ENCODE assay signal across 11 cellular contexts in genomic region chr7:128004623-128005022, GRCh38. TPM values are rescaled to one million over a fixed set of nuclear protein-coding genes. Genes with fewer than 3 reads are reported as not detected.
"Had no signal": no experiment of that assay in that cellular context is flagged by ENCODE, and none has a peak within 500 bp of the region (broad histone marks: within the 10 kb centered on the region; RNA-seq: fewer than 3 reads in every experiment).

No MANE protein-coding gene starts in this region.

- H3K36me3 ChIP-seq: adrenal gland had no signal

- DNase-seq: activated CD4-positive, alpha-beta memory T cell treated with anti-CD3 and anti-CD28 coated beads, Interleukin-2, amount 10 ng/mL, durations not matched to agents 7 days and 5 days; activated naive CD4-positive, alpha-beta T cell treated with anti-CD3 and anti-CD28 coated beads, Interleukin-2, amount 50 U/mL, for 16 hours; activated T-cell treated with anti-CD3 and anti-CD28 coated beads, Interleukin-2, amount 50 U/mL, for 24 hours; adrenal gland; kidney glomerular epithelial cell; mesendoderm; stimulated activated CD4-positive, alpha-beta T cell treated with anti-CD3 and anti-CD28 coated beads, Interleukin-1b, Interleukin-23, amount 100 ng/mL, for 48 hours; stimulated activated naive CD8-positive, alpha-beta T cell treated with anti-CD3 and anti-CD28 coated beads, Interleukin-15, amount 100 ng/mL, for 72 hours; T-helper 1 cell had no signal

- H3K27me3 ChIP-seq: adrenal gland had no signal

- ATAC-seq: esophagus mucosa; stimulated activated naive CD8-positive, alpha-beta T cell treated with anti-CD3 and anti-CD28 coated beads, Interleukin-15, amount 100 ng/mL, for 72 hours had no signal

- H3K4me3 ChIP-seq: adrenal gland had no signal

- H3K27me3 Mint-ChIP-seq: activated CD4-positive, alpha-beta memory T cell treated with anti-CD3 and anti-CD28 coated beads, Interleukin-2, amount 10 ng/mL, durations not matched to agents 7 days and 5 days; activated T-cell treated with anti-CD3 and anti-CD28 coated beads, Interleukin-2, amount 50 U/mL, for 24 hours; stimulated activated naive CD8-positive, alpha-beta T cell treated with anti-CD3 and anti-CD28 coated beads, Interleukin-15, amount 100 ng/mL, for 72 hours had no signal

- H3K4me3 Mint-ChIP-seq: activated CD4-positive, alpha-beta memory T cell treated with anti-CD3 and anti-CD28 coated beads, Interleukin-2, amount 10 ng/mL, durations not matched to agents 7 days and 5 days; activated T-cell treated with anti-CD3 and anti-CD28 coated beads, Interleukin-2, amount 50 U/mL, for 24 hours; stimulated activated naive CD8-positive, alpha-beta T cell treated with anti-CD3 and anti-CD28 coated beads, Interleukin-15, amount 100 ng/mL, for 72 hours had no signal

- H3K27ac Mint-ChIP-seq: activated CD4-positive, alpha-beta memory T cell treated with anti-CD3 and anti-CD28 coated beads, Interleukin-2, amount 10 ng/mL, durations not matched to agents 7 days and 5 days; activated T-cell treated with anti-CD3 and anti-CD28 coated beads, Interleukin-2, amount 50 U/mL, for 24 hours had no signal

- H3K9me3 Mint-ChIP-seq: activated CD4-positive, alpha-beta memory T cell treated with anti-CD3 and anti-CD28 coated beads, Interleukin-2, amount 10 ng/mL, durations not matched to agents 7 days and 5 days; activated T-cell treated with anti-CD3 and anti-CD28 coated beads, Interleukin-2, amount 50 U/mL, for 24 hours; stimulated activated naive CD8-positive, alpha-beta T cell treated with anti-CD3 and anti-CD28 coated beads, Interleukin-15, amount 100 ng/mL, for 72 hours had no signal

- H3K9me3 ChIP-seq: adrenal gland had no signal

- H3K27ac ChIP-seq: VCaP had no signal

RNA-seq across cellular contexts. Expression of gene LRRC4, which starts 26.6 kb away (rescaled TPM):
- total RNA-seq: activated CD4-positive, alpha-beta memory T cell treated with anti-CD3 and anti-CD28 coated beads, Interleukin-2, amount 10 ng/mL, durations not matched to agents 7 days and 5 days had no signal
